7 cellular contexts compared by ENCODE assay signal in genomic region chr17:75869282-75870141, GRCh38. TPM values are rescaled to one million over a fixed set of nuclear protein-coding genes. Genes with fewer than 3 reads are reported as not detected.
A peak's percentile ranks its signal among the peaks of the same experiment; 100 is the strongest.
DNase-seq lines count a peak whose midpoint lies in the region; ATAC-seq and TF ChIP-seq lines count a peak whose summit lies in the region.
"Had no signal": no experiment of that assay in that cellular context is flagged by ENCODE, and none has a peak within 500 bp of the region (broad histone marks: within the 10 kb centered on the region; RNA-seq: fewer than 3 reads in every experiment).

No MANE protein-coding gene starts in this region.

- H2BK15ac ChIP-seq in mesenchymal stem cell (ENCODE audit: low read depth, poor library complexity, severe bottlenecking) = peak overlapping the region; percentile 78

- TF ChIP-seq CTCF in astrocyte of the cerebellum (IDR thresholded peaks at IDR 0.05; ENCODE audit: low read depth, low read length, missing control alignments) (no peak), GM13977 (IDR thresholded peaks at IDR 0.05; ENCODE audit: extremely low read depth, insufficient read depth, missing control alignments) (no peak)

- peaks cover 5 to 11% of the 10 kb centered on the region in 2 experiments for H3K36me3 ChIP-seq in mesenchymal stem cell (ENCODE audit: control insufficient read depth in 1 of 2, insufficient read depth in 2 of 2, low read depth in 1 of 2, low read length in 2 of 2)

- no peak for ATAC-seq in effector memory CD8-positive, alpha-beta T cell (replicated peaks)
- no peak for ATAC-seq in GM21619 (IDR thresholded peaks at IDR 0.05; ENCODE audit: unreplicated experiment)

- H3K9me3 Mint-ChIP-seq in effector memory CD8-positive, alpha-beta T cell = no peaks in the 10 kb centered on the region

- H2AFZ ChIP-seq in mesenchymal stem cell (ENCODE audit: low read depth, low read length) = no peak overlapping the region

- no peak overlapping the region for H3K23ac ChIP-seq in mesenchymal stem cell (ENCODE audit: low read length in 2 of 2)

- H3K27ac ChIP-seq in mesenchymal stem cell (ENCODE audit: low read length, poor library complexity, severe bottlenecking) = no peak overlapping the region

- no peak overlapping the region for H3K27ac Mint-ChIP-seq in effector memory CD8-positive, alpha-beta T cell

- in situ Hi-C loops in astrocyte of the cerebellum (cut with HindIII; ENCODE audit: low sequenced_read_pairs) = no loop called here
- in situ Hi-C loops in GM13977 (cut with MboI; ENCODE audit: low pct_unique_long_range_greater_than_20kb, low sequenced_read_pairs, unreplicated experiment) = no loop called here

- peak overlapping the region; percentile 87 to 92 for H2BK12ac ChIP-seq in mesenchymal stem cell (ENCODE audit: low read length in 2 of 2)

- H4K8ac ChIP-seq in mesenchymal stem cell (ENCODE audit: low read length) = peak overlapping the region; percentile 93

- 76% methylated on average over 23 of the region's 23 CpGs for WGBS in mesenchymal stem cell

- peak overlapping the region; percentile 42 to 99 for H3K4ac ChIP-seq in mesenchymal stem cell (ENCODE audit: low read depth in 1 of 2, low read length in 2 of 2)

- H3K18ac ChIP-seq in mesenchymal stem cell (ENCODE audit: low read depth in 1 of 2, low read length in 2 of 2) = peak overlapping the region; percentile 93 to 94

- peaks cover 5% of the 10 kb centered on the region for H3K36me3 Mint-ChIP-seq in effector memory CD8-positive, alpha-beta T cell (ENCODE audit: insufficient read depth)

- no peaks in the 10 kb centered on the region for H3K27me3 ChIP-seq in mesenchymal stem cell (ENCODE audit: control insufficient read depth in 1 of 2, insufficient read depth in 1 of 2, low read length in 2 of 2)

- peak overlapping the region; percentile 95 for H4K91ac ChIP-seq in mesenchymal stem cell (ENCODE audit: low read length)

- H3K79me1 ChIP-seq in mesenchymal stem cell (replicated peaks; ENCODE audit: low read length, poor library complexity, severe bottlenecking) = peaks cover 5% of the 10 kb centered on the region

- no peak overlapping the region for H3K4me3 Mint-ChIP-seq in effector memory CD8-positive, alpha-beta T cell

- no peaks in the 10 kb centered on the region for H3K9me3 ChIP-seq in mesenchymal stem cell (ENCODE audit: control insufficient read depth, low read length)

- peak overlapping the region; percentile 8 for H2AK5ac ChIP-seq in mesenchymal stem cell (ENCODE audit: low read length, severe bottlenecking)

- DNase-seq in AG20443 (ENCODE audit: low spot score) = peak; percentile 76
- DNase-seq in astrocyte of the cerebellum (ENCODE audit: low read depth) = peak; percentile 61
- DNase-seq in mesenchymal stem cell = peak; percentile 92
- DNase-seq in effector memory CD8-positive, alpha-beta T cell = no peak
- DNase-seq in GM13977 (ENCODE audit: low spot score) = no peak
- DNase-seq: DMS153 had no signal

- H3K14ac ChIP-seq in mesenchymal stem cell (ENCODE audit: low read length in 2 of 2) = peak overlapping the region in 1 of 2 experiments; percentile 37

- H3K4me1 ChIP-seq in mesenchymal stem cell (ENCODE audit: control insufficient read depth, insufficient read depth, low read depth, low read length) = peaks cover 17% of the 10 kb centered on the region

- peak overlapping the region; percentile 98 for H2BK120ac ChIP-seq in mesenchymal stem cell (ENCODE audit: low read depth, low read length)

- peak overlapping the region; percentile 88 for H3K9ac ChIP-seq in mesenchymal stem cell (ENCODE audit: low read length)

- no peak overlapping the region for H3K4me3 ChIP-seq in astrocyte of the cerebellum (ENCODE audit: low read depth, low read length)
- H3K4me3 ChIP-seq in mesenchymal stem cell (ENCODE audit: insufficient read depth in 1 of 2, low read depth in 1 of 2, low read length in 2 of 2) = peak overlapping the region in 1 of 2 experiments; percentile 68

- no peak overlapping the region for H3K4me2 ChIP-seq in mesenchymal stem cell (ENCODE audit: low read length, poor library complexity, severe bottlenecking)

- peaks cover 11 to 20% of the 10 kb centered on the region in 2 donors for H3K4me1 Mint-ChIP-seq in effector memory CD8-positive, alpha-beta T cell (ENCODE audit: low read depth in 2 of 2)

- H2BK5ac ChIP-seq in mesenchymal stem cell (ENCODE audit: low read depth, low read length, poor library complexity, severe bottlenecking) = no peak overlapping the region

- H3K27me3 Mint-ChIP-seq in effector memory CD8-positive, alpha-beta T cell = no peaks in the 10 kb centered on the region

RNA-seq across cellular contexts. Expression of gene TRIM47, which starts 8.9 kb away (rescaled TPM):
- 42.8 TPM for polyA plus RNA-seq in mesenchymal stem cell (2013, experiment 1 of 2)
- 46.1 TPM for polyA plus RNA-seq in mesenchymal stem cell (2013, experiment 2 of 2)

RNA-seq across cellular contexts. Expression of gene WBP2, which starts 14.4 kb away (rescaled TPM):
- 173 TPM for polyA plus RNA-seq in mesenchymal stem cell (2013, experiment 1 of 2)
- polyA plus RNA-seq in mesenchymal stem cell (2013, experiment 2 of 2) = 171 TPM

RNA-seq across cellular contexts. Expression of gene UNC13D, which starts 25.3 kb away (rescaled TPM):
- 1.1 TPM for polyA plus RNA-seq in mesenchymal stem cell (2013, experiment 1 of 2)
- 0.49 TPM for polyA plus RNA-seq in mesenchymal stem cell (2013, experiment 2 of 2)

RNA-seq across cellular contexts. Expression of gene TRIM65, which starts 27.2 kb away (rescaled TPM):
- polyA plus RNA-seq in mesenchymal stem cell (2013, experiment 1 of 2) = 15.7 TPM
- polyA plus RNA-seq in mesenchymal stem cell (2013, experiment 2 of 2) = 15.2 TPM

RNA-seq across cellular contexts. Expression of gene MRPL38, which starts 35.2 kb away (rescaled TPM):
- polyA plus RNA-seq in mesenchymal stem cell (2013, experiment 1 of 2) = 44.2 TPM
- 41.8 TPM for polyA plus RNA-seq in mesenchymal stem cell (2013, experiment 2 of 2)

Comparison
In these comparisons a context has a peak if more than half of its experiments do, and no peak if none do; other contexts are left out.
1. DNase-seq: peak in AG20443 (single experiment), astrocyte of the cerebellum (single experiment) and mesenchymal stem cell (single experiment); none in effector memory CD8-positive, alpha-beta T cell (0 of 3) and GM13977 (single experiment).